ENCODE assay signal across 12 cellular contexts in the genomic region with DNA sequence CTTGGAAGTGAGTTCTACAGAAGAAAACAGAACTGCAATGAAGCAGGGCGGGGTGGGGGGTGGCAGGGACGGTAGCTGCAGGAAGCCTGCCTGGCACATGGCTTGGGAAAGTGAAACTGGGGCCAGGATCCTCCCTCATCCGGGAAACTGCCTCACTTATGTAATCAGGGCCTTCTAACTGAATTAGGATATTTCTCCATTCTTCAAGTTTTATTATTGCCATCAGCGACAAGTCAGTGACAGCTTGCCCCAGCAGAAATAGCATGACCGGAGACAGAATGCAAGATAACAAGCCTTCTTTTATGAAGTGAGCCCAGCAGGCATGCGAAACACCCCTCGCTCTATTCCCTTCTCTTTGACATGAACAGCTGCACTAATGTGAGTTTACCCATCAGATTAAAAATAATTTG.
DNase-seq lines count a peak whose midpoint lies in the region; ATAC-seq, FAIRE-seq and TF ChIP-seq lines count a peak whose summit lies in the region.
"Had no signal": no experiment of that assay in that cellular context is flagged by ENCODE, and none has a peak within 500 bp of the region (broad histone marks: within the 10 kb centered on the region; RNA-seq: fewer than 3 reads in every experiment).

No MANE protein-coding gene starts in this region.

- no peak for FAIRE-seq in urothelium cell line (lab: Jason Lieb, UNC)

- H3K36me3 Mint-ChIP-seq in activated naive CD4-positive, alpha-beta T cell treated with anti-CD3 and anti-CD28 coated beads, Interleukin-2, amount 50 U/mL, for 24 hours = no peaks in the 10 kb centered on the region
- H3K36me3 Mint-ChIP-seq in activated naive CD4-positive, alpha-beta T cell treated with anti-CD3 and anti-CD28 coated beads, Interleukin-2, amount 10 ng/mL, durations not matched to agents 7 days and 5 days = no peaks in the 10 kb centered on the region
- no peaks in the 10 kb centered on the region for H3K36me3 Mint-ChIP-seq in dendritic cell treated with granulocyte-macrophage colony-stimulating factor and Interleukin-4, amounts not matched to agents 40 ng/mL and 50 ng/mL, for 4 days (ENCODE audit: low read depth)

- H3K27me3 ChIP-seq in brain microvascular endothelial cell (replicated peaks) = no peaks in the 10 kb centered on the region
- H3K27me3 ChIP-seq: BLaER1 had no signal

- CTCF ChIA-PET in activated naive CD4-positive, alpha-beta T cell treated with anti-CD3 and anti-CD28 coated beads, Interleukin-2, amount 10 ng/mL, durations not matched to agents 7 days and 5 days (lab: Charles Lee) = interaction anchor here (0.8 kb wide), 1 partner anchor 9 kb away, joined by 3 read pairs; no protein-coding TSS in a partner anchor

- ATAC-seq in GM21723 (IDR thresholded peaks at IDR 0.05; ENCODE audit: unreplicated experiment) = no peak
- ATAC-seq in GM21381 (IDR thresholded peaks at IDR 0.05; ENCODE audit: unreplicated experiment) = no peak
- ATAC-seq: stimulated activated naive CD8-positive, alpha-beta T cell treated with anti-CD3 and anti-CD28 coated beads, Interleukin-15, amount 100 ng/mL, for 72 hours had no signal

- TF ChIP-seq CTCF in brain microvascular endothelial cell (IDR thresholded peaks at IDR 0.05; ENCODE audit: low read depth, low read length, missing control alignments) = no peak

- no peaks in the 10 kb centered on the region for H3K27me3 Mint-ChIP-seq in activated naive CD4-positive, alpha-beta T cell treated with anti-CD3 and anti-CD28 coated beads, Interleukin-2, amount 50 U/mL, for 24 hours
- peaks cover 18% of the 10 kb centered on the region for H3K27me3 Mint-ChIP-seq in activated naive CD4-positive, alpha-beta T cell treated with anti-CD3 and anti-CD28 coated beads, Interleukin-2, amount 10 ng/mL, durations not matched to agents 7 days and 5 days
- H3K27me3 Mint-ChIP-seq in dendritic cell treated with granulocyte-macrophage colony-stimulating factor and Interleukin-4, amounts not matched to agents 40 ng/mL and 50 ng/mL, for 4 days = no peaks in the 10 kb centered on the region
- H3K27me3 Mint-ChIP-seq: stimulated activated naive CD8-positive, alpha-beta T cell treated with anti-CD3 and anti-CD28 coated beads, Interleukin-15, amount 100 ng/mL, for 72 hours had no signal

- H3K27ac Mint-ChIP-seq in activated naive CD4-positive, alpha-beta T cell treated with anti-CD3 and anti-CD28 coated beads, Interleukin-2, amount 50 U/mL, for 24 hours = no peak overlapping the region
- no peak overlapping the region for H3K27ac Mint-ChIP-seq in activated naive CD4-positive, alpha-beta T cell treated with anti-CD3 and anti-CD28 coated beads, Interleukin-2, amount 10 ng/mL, durations not matched to agents 7 days and 5 days
- H3K27ac Mint-ChIP-seq in dendritic cell treated with granulocyte-macrophage colony-stimulating factor and Interleukin-4, amounts not matched to agents 40 ng/mL and 50 ng/mL, for 4 days = no peak overlapping the region
- H3K27ac Mint-ChIP-seq: stimulated activated naive CD8-positive, alpha-beta T cell treated with anti-CD3 and anti-CD28 coated beads, Interleukin-15, amount 100 ng/mL, for 72 hours had no signal

- intact Hi-C loops in dendritic cell treated with granulocyte-macrophage colony-stimulating factor and Interleukin-4, amounts not matched to agents 40 ng/mL and 50 ng/mL, for 4 days (cut with micrococcal nuclease) = no loop called here

- in situ Hi-C loops in brain microvascular endothelial cell (cut with HindIII; ENCODE audit: low pct_ligation_motif_present, low sequenced_read_pairs) = no loop called here

- H3K4me1 Mint-ChIP-seq in activated naive CD4-positive, alpha-beta T cell treated with anti-CD3 and anti-CD28 coated beads, Interleukin-2, amount 50 U/mL, for 24 hours = peaks cover 7% of the 10 kb centered on the region
- peaks cover 6% of the 10 kb centered on the region for H3K4me1 Mint-ChIP-seq in activated naive CD4-positive, alpha-beta T cell treated with anti-CD3 and anti-CD28 coated beads, Interleukin-2, amount 10 ng/mL, durations not matched to agents 7 days and 5 days
- peaks cover 17% of the 10 kb centered on the region for H3K4me1 Mint-ChIP-seq in dendritic cell treated with granulocyte-macrophage colony-stimulating factor and Interleukin-4, amounts not matched to agents 40 ng/mL and 50 ng/mL, for 4 days (ENCODE audit: low read depth)

- no peaks in the 10 kb centered on the region for H3K36me3 ChIP-seq in brain microvascular endothelial cell (replicated peaks)
- H3K36me3 ChIP-seq: BLaER1 had no signal

- DNase-seq in activated naive CD4-positive, alpha-beta T cell treated with anti-CD3 and anti-CD28 coated beads, Interleukin-2, amount 10 ng/mL, durations not matched to agents 7 days and 5 days = no peak
- DNase-seq in lung microvascular endothelial cell (ENCODE audit: low read depth in 2 of 2) (peak; percentile 55 to 56), brain microvascular endothelial cell (no peak), urothelium cell line (ENCODE audit: low spot score) (no peak)
- DNase-seq: activated CD8-positive, alpha-beta memory T cell treated with anti-CD3 and anti-CD28 coated beads for 24 hours; NCI-H510A; stimulated activated naive CD8-positive, alpha-beta T cell treated with anti-CD3 and anti-CD28 coated beads, Interleukin-15, amount 100 ng/mL, for 72 hours had no signal

- no peak overlapping the region for H3K4me3 ChIP-seq in brain microvascular endothelial cell (ENCODE audit: low read depth, low read length)
- H3K4me3 ChIP-seq: BLaER1 had no signal

- peak overlapping the region; percentile 23 for H3K4me3 Mint-ChIP-seq in activated naive CD4-positive, alpha-beta T cell treated with anti-CD3 and anti-CD28 coated beads, Interleukin-2, amount 50 U/mL, for 24 hours
- no peak overlapping the region for H3K4me3 Mint-ChIP-seq in activated naive CD4-positive, alpha-beta T cell treated with anti-CD3 and anti-CD28 coated beads, Interleukin-2, amount 10 ng/mL, durations not matched to agents 7 days and 5 days
- H3K4me3 Mint-ChIP-seq in dendritic cell treated with granulocyte-macrophage colony-stimulating factor and Interleukin-4, amounts not matched to agents 40 ng/mL and 50 ng/mL, for 4 days = peak overlapping the region; percentile 13
- H3K4me3 Mint-ChIP-seq: stimulated activated naive CD8-positive, alpha-beta T cell treated with anti-CD3 and anti-CD28 coated beads, Interleukin-15, amount 100 ng/mL, for 72 hours had no signal

- peaks cover 4% of the 10 kb centered on the region for H3K9me3 Mint-ChIP-seq in activated naive CD4-positive, alpha-beta T cell treated with anti-CD3 and anti-CD28 coated beads, Interleukin-2, amount 50 U/mL, for 24 hours
- H3K9me3 Mint-ChIP-seq in activated naive CD4-positive, alpha-beta T cell treated with anti-CD3 and anti-CD28 coated beads, Interleukin-2, amount 10 ng/mL, durations not matched to agents 7 days and 5 days = no peaks in the 10 kb centered on the region
- peaks cover 2% of the 10 kb centered on the region for H3K9me3 Mint-ChIP-seq in dendritic cell treated with granulocyte-macrophage colony-stimulating factor and Interleukin-4, amounts not matched to agents 40 ng/mL and 50 ng/mL, for 4 days

- no peak overlapping the region for H3K27ac ChIP-seq in brain microvascular endothelial cell
- H3K27ac ChIP-seq: BLaER1 had no signal

Comparison
In these comparisons a context has a peak if more than half of its experiments do, and no peak if none do; other contexts are left out.
1. DNase-seq: peak in lung microvascular endothelial cell (2 of 2); none in activated naive CD4-positive, alpha-beta T cell treated with anti-CD3 and anti-CD28 coated beads, Interleukin-2, amount 10 ng/mL, durations not matched to agents 7 days and 5 days (single experiment), brain microvascular endothelial cell (single experiment) and urothelium cell line (single experiment).